2 cellular contexts compared by ENCODE assay signal in the genomic region with DNA sequence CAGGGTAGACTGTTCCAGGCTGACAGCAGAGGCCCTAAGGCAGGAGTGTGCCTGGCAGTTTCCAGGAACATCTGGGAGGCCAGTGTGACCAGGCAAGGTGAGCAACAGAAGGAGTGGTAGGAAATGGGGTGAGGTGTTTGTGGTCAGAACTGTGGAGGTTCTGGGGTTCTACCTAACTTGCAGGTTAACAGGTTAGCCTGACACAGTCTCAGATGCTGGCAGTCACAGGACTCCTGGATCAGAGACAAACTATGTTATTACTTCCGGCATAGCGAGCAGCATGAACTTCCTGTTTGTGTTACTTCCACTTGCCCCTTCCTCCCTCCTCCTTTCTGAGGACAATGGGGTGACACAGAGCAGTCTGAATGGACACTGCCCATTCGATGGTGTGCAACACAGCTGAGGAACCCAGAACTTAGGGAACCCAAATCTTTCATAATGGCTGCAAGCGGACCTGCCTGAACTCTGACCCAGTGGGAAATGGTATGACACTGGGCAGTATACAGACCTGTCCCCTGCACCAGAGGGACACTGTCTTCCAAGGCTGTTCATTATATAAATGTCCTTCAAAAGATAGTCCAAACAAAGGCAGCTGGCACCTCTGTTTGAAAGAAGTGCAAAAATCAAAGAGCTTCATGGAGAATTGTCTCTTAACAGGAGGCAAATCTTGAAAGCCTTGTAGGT.
TF ChIP-seq lines count a peak whose summit lies in the region.

No MANE protein-coding gene starts in this region.

TF ChIP-seq in SK-N-SH, 30 proteins besides CTCF, POLR2A, EP300 and RAD21 (continued from another document):
- TF ChIP-seq, protein P1, sequence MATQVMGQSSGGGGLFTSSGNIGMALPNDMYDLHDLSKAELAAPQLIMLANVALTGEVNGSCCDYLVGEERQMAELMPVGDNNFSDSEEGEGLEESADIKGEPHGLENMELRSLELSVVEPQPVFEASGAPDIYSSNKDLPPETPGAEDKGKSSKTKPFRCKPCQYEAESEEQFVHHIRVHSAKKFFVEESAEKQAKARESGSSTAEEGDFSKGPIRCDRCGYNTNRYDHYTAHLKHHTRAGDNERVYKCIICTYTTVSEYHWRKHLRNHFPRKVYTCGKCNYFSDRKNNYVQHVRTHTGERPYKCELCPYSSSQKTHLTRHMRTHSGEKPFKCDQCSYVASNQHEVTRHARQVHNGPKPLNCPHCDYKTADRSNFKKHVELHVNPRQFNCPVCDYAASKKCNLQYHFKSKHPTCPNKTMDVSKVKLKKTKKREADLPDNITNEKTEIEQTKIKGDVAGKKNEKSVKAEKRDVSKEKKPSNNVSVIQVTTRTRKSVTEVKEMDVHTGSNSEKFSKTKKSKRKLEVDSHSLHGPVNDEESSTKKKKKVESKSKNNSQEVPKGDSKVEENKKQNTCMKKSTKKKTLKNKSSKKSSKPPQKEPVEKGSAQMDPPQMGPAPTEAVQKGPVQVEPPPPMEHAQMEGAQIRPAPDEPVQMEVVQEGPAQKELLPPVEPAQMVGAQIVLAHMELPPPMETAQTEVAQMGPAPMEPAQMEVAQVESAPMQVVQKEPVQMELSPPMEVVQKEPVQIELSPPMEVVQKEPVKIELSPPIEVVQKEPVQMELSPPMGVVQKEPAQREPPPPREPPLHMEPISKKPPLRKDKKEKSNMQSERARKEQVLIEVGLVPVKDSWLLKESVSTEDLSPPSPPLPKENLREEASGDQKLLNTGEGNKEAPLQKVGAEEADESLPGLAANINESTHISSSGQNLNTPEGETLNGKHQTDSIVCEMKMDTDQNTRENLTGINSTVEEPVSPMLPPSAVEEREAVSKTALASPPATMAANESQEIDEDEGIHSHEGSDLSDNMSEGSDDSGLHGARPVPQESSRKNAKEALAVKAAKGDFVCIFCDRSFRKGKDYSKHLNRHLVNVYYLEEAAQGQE (IDR thresholded peaks at IDR 0.05; ENCODE audit: low read depth, low read length) = no peak
- TF ChIP-seq JUND (IDR thresholded peaks at IDR 0.05) = no peak
- TF ChIP-seq MXI1 (IDR thresholded peaks at IDR 0.05; ENCODE audit: low read depth, low read length) = no peak
- TF ChIP-seq RXRA (IDR thresholded peaks at IDR 0.05; ENCODE audit: borderline replicate concordance, low read depth) = no peak
- TF ChIP-seq POLR2AphosphoS5 (IDR thresholded peaks at IDR 0.05; ENCODE audit: low read depth, low read length) = no peak
- TF ChIP-seq, protein P2, sequence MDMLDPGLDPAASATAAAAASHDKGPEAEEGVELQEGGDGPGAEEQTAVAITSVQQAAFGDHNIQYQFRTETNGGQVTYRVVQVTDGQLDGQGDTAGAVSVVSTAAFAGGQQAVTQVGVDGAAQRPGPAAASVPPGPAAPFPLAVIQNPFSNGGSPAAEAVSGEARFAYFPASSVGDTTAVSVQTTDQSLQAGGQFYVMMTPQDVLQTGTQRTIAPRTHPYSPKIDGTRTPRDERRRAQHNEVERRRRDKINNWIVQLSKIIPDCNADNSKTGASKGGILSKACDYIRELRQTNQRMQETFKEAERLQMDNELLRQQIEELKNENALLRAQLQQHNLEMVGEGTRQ (IDR thresholded peaks at IDR 0.05; ENCODE audit: borderline replicate concordance, low read depth, low read length) = no peak
- TF ChIP-seq FOSL2 (IDR thresholded peaks at IDR 0.05; ENCODE audit: borderline replicate concordance, low read depth) = no peak
- TF ChIP-seq YY1 (IDR thresholded peaks at IDR 0.05; ENCODE audit: low read depth) = no peak
- TF ChIP-seq MEF2A (IDR thresholded peaks at IDR 0.05; ENCODE audit: borderline replicate concordance, low read depth) = no peak
- TF ChIP-seq, protein P3, sequence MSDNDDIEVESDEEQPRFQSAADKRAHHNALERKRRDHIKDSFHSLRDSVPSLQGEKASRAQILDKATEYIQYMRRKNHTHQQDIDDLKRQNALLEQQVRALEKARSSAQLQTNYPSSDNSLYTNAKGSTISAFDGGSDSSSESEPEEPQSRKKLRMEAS (IDR thresholded peaks at IDR 0.05; ENCODE audit: low read depth) = no peak
- TF ChIP-seq RCOR1 (IDR thresholded peaks at IDR 0.05; ENCODE audit: low read length) = no peak
- no peak for TF ChIP-seq ELF1 (IDR thresholded peaks at IDR 0.05)
- TF ChIP-seq TEAD4 (IDR thresholded peaks at IDR 0.05; ENCODE audit: borderline replicate concordance, insufficient read depth) = no peak

TF ChIP-seq in SK-N-SH treated with all-trans-retinoic acid at 6 μM for 48 hours, 23 proteins besides CTCF, POLR2A, EP300 and RAD21 (continued from another document):
- TF ChIP-seq, protein P4, sequence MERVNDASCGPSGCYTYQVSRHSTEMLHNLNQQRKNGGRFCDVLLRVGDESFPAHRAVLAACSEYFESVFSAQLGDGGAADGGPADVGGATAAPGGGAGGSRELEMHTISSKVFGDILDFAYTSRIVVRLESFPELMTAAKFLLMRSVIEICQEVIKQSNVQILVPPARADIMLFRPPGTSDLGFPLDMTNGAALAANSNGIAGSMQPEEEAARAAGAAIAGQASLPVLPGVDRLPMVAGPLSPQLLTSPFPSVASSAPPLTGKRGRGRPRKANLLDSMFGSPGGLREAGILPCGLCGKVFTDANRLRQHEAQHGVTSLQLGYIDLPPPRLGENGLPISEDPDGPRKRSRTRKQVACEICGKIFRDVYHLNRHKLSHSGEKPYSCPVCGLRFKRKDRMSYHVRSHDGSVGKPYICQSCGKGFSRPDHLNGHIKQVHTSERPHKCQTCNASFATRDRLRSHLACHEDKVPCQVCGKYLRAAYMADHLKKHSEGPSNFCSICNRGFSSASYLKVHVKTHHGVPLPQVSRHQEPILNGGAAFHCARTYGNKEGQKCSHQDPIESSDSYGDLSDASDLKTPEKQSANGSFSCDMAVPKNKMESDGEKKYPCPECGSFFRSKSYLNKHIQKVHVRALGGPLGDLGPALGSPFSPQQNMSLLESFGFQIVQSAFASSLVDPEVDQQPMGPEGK (CRISPR knock-in tag; IDR thresholded peaks at IDR 0.05; ENCODE audit: borderline replicate concordance) = no peak
- TF ChIP-seq ARNTL (CRISPR knock-in tag; IDR thresholded peaks at IDR 0.05; ENCODE audit: borderline replicate concordance, low read depth) (no peak), OSR1 (CRISPR knock-in tag; IDR thresholded peaks at IDR 0.05) (no peak), ZFP3 (CRISPR knock-in tag; IDR thresholded peaks at IDR 0.05) (no peak), ZFP30 (CRISPR knock-in tag; IDR thresholded peaks at IDR 0.05) (no peak), ISL1 (CRISPR knock-in tag; IDR thresholded peaks at IDR 0.05) (no peak), BACH2 (CRISPR knock-in tag; IDR thresholded peaks at IDR 0.05; ENCODE audit: borderline replicate concordance) (no peak), ZNF8 (CRISPR knock-in tag; IDR thresholded peaks at IDR 0.05) (no peak)
- TF ChIP-seq, protein P5, sequence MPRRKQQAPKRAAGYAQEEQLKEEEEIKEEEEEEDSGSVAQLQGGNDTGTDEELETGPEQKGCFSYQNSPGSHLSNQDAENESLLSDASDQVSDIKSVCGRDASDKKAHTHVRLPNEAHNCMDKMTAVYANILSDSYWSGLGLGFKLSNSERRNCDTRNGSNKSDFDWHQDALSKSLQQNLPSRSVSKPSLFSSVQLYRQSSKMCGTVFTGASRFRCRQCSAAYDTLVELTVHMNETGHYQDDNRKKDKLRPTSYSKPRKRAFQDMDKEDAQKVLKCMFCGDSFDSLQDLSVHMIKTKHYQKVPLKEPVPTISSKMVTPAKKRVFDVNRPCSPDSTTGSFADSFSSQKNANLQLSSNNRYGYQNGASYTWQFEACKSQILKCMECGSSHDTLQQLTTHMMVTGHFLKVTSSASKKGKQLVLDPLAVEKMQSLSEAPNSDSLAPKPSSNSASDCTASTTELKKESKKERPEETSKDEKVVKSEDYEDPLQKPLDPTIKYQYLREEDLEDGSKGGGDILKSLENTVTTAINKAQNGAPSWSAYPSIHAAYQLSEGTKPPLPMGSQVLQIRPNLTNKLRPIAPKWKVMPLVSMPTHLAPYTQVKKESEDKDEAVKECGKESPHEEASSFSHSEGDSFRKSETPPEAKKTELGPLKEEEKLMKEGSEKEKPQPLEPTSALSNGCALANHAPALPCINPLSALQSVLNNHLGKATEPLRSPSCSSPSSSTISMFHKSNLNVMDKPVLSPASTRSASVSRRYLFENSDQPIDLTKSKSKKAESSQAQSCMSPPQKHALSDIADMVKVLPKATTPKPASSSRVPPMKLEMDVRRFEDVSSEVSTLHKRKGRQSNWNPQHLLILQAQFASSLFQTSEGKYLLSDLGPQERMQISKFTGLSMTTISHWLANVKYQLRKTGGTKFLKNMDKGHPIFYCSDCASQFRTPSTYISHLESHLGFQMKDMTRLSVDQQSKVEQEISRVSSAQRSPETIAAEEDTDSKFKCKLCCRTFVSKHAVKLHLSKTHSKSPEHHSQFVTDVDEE (CRISPR knock-in tag; IDR thresholded peaks at IDR 0.05) = no peak
- TF ChIP-seq, protein P6, sequence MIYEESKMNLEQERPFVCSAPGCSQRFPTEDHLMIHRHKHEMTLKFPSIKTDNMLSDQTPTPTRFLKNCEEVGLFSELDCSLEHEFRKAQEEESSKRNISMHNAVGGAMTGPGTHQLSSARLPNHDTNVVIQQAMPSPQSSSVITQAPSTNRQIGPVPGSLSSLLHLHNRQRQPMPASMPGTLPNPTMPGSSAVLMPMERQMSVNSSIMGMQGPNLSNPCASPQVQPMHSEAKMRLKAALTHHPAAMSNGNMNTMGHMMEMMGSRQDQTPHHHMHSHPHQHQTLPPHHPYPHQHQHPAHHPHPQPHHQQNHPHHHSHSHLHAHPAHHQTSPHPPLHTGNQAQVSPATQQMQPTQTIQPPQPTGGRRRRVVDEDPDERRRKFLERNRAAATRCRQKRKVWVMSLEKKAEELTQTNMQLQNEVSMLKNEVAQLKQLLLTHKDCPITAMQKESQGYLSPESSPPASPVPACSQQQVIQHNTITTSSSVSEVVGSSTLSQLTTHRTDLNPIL (CRISPR knock-in tag; IDR thresholded peaks at IDR 0.05; ENCODE audit: low read depth) = no peak
